21 cellular contexts compared by ENCODE assay signal in genomic region chr10:58994226-58995057, GRCh38.
DNase-seq lines count a peak whose midpoint lies in the region; TF ChIP-seq lines count a peak whose summit lies in the region.
"Had no signal": no experiment of that assay in that cellular context is flagged by ENCODE, and none has a peak within 500 bp of the region (broad histone marks: within the 10 kb centered on the region; RNA-seq: fewer than 3 reads in every experiment).

No MANE protein-coding gene starts in this region.

- intact Hi-C loops in esophagus muscularis mucosa (cut with DNase I), result no loop called here

- DNase-seq in NCI-H1930 (lab: John Stamatoyannopoulos, UW), result peak; percentile 72 to 81
- DNase-seq in caudate nucleus (lab: John Stamatoyannopoulos, UW), result no peak
- DNase-seq in HCEC 1CT, result no peak
- DNase-seq in esophagus muscularis mucosa (ENCODE audit: extremely low spot score), result no peak
- DNase-seq in stimulated activated CD4-positive, alpha-beta T cell treated with anti-CD3 and anti-CD28 coated beads, Interleukin-4, amount 100 ng/mL, for 24 hours, result no peak
- no peak for DNase-seq in mesenteric fat pad (ENCODE audit: low spot score)
- DNase-seq: activated CD8-positive, alpha-beta memory T cell treated with anti-CD3 and anti-CD28 coated beads for 24 hours; activated naive CD8-positive, alpha-beta T cell treated with anti-CD3 and anti-CD28 coated beads, Interleukin-2, amount 10 ng/mL, durations not matched to agents 7 days and 5 days; CD4-positive, alpha-beta T cell; cerebellar nuclear complex; DND-41; lower lobe of right lung; NCI-H2081 treated with DMSO at 0.1 percent for 48 hours; NCI-H526 treated with DMSO at 0.1 percent for 48 hours; OCI-M1; ovary; stimulated activated naive B cell treated with anti-CD40 and anti-IgM and Interleukin-4, amounts not matched to agents 10 μg/mL and 1 μg/mL and 100 μg/mL, for 72 hours; trophoblast cell had no signal

- no peak for TF ChIP-seq CTCF in esophagus muscularis mucosa (IDR thresholded peaks at IDR 0.05)

- peaks cover 7% of the 10 kb centered on the region for H3K36me3 ChIP-seq in BLaER1
- H3K36me3 ChIP-seq in esophagus muscularis mucosa, result no peaks in the 10 kb centered on the region
- H3K36me3 ChIP-seq: gastroesophageal sphincter, lower lobe of right lung, ovary had no signal

- WGBS in esophagus muscularis mucosa, result 88% methylated on average over 4 of the region's 4 CpGs

- H3K4me3 ChIP-seq in BLaER1 (0 out of 2 replicates have a peak overlapping the region, but pooled peaks have one; percentile 38), esophagus muscularis mucosa (no peak overlapping the region)
- H3K4me3 ChIP-seq: gastroesophageal sphincter, lower lobe of right lung, ovary had no signal

- TF ChIP-seq EP300 in esophagus muscularis mucosa (IDR thresholded peaks at IDR 0.05), result no peak

- peaks cover 28% of the 10 kb centered on the region for H3K9me3 ChIP-seq in BLaER1
- peaks cover 0 to 10% (median 4%) of the 10 kb centered on the region in 4 donors for H3K9me3 ChIP-seq in esophagus muscularis mucosa
- H3K9me3 ChIP-seq: lower lobe of right lung, ovary had no signal

- H3K27ac ChIP-seq in BLaER1 (peak overlapping the region; percentile 70), caudate nucleus (ENCODE audit: low read depth, low read length) (peak overlapping the region; percentile 88), layer of hippocampus (ENCODE audit: low read depth, low read length) (peak overlapping the region; percentile 95), esophagus muscularis mucosa (replicated peaks in 1 of 4) (no peak overlapping the region)
- H3K27ac ChIP-seq: lower lobe of right lung, ovary had no signal

- TF ChIP-seq POLR2A in esophagus muscularis mucosa (IDR thresholded peaks at IDR 0.05; ENCODE audit: low read depth), result no peak

- H3K9ac ChIP-seq in BLaER1, result 0 out of 2 replicates have a peak overlapping the region, but pooled peaks have one; percentile 66

- peak overlapping the region; percentile 81 for H3K4me2 ChIP-seq in BLaER1

- H3K27me3 ChIP-seq in BLaER1, result no peaks in the 10 kb centered on the region
- no peaks in the 10 kb centered on the region for H3K27me3 ChIP-seq in layer of hippocampus (ENCODE audit: control insufficient read depth, insufficient read depth, low read length)
- no peaks in the 10 kb centered on the region for H3K27me3 ChIP-seq in esophagus muscularis mucosa
- H3K27me3 ChIP-seq: gastroesophageal sphincter, ovary had no signal

- no peaks in the 10 kb centered on the region for H4K20me1 ChIP-seq in BLaER1

- peaks cover 72% of the 10 kb centered on the region for H3K4me1 ChIP-seq in BLaER1
- H3K4me1 ChIP-seq in esophagus muscularis mucosa, result peaks cover 0 to 22% (median 5%) of the 10 kb centered on the region in 4 donors
- H3K4me1 ChIP-seq: lower lobe of right lung had no signal

Comparison
In these comparisons a context has a peak if more than half of its experiments do, and no peak if none do; other contexts are left out.
1. H3K27ac ChIP-seq: peak in BLaER1 (single experiment), caudate nucleus (single experiment) and layer of hippocampus (single experiment); none in esophagus muscularis mucosa (0 of 4).
2. DNase-seq: peak in NCI-H1930 (2 of 2); none in caudate nucleus (0 of 61), HCEC 1CT (single experiment), esophagus muscularis mucosa (single experiment), stimulated activated CD4-positive, alpha-beta T cell treated with anti-CD3 and anti-CD28 coated beads, Interleukin-4, amount 100 ng/mL, for 24 hours (single experiment) and mesenteric fat pad (single experiment).